In genomic region chr1:181092056-181092455, GRCh38 we compare ENCODE assay signal across 11 cellular contexts. TPM values are rescaled to one million over a fixed set of nuclear protein-coding genes. Genes with fewer than 3 reads are reported as not detected.
DNase-seq lines count a peak whose midpoint lies in the region; ATAC-seq and TF ChIP-seq lines count a peak whose summit lies in the region.
"Had no signal": no experiment of that assay in that cellular context is flagged by ENCODE, and none has a peak within 500 bp of the region (broad histone marks: within the 10 kb centered on the region; RNA-seq: fewer than 3 reads in every experiment).

No MANE protein-coding gene starts in this region.

- peaks cover 56% of the 10 kb centered on the region for H3K4me1 Mint-ChIP-seq in activated naive CD4-positive, alpha-beta T cell treated with anti-CD3 and anti-CD28 coated beads, Interleukin-2, amount 10 ng/mL, durations not matched to agents 7 days and 5 days
- peaks cover 61% of the 10 kb centered on the region for H3K4me1 Mint-ChIP-seq in activated B cell treated with CpG ODN at 0.5 μM for 24 hours

- H3K4me3 Mint-ChIP-seq in activated naive CD4-positive, alpha-beta T cell treated with anti-CD3 and anti-CD28 coated beads, Interleukin-2, amount 10 ng/mL, durations not matched to agents 7 days and 5 days = peak overlapping the region; percentile 54
- H3K4me3 Mint-ChIP-seq in activated B cell treated with CpG ODN at 0.5 μM for 24 hours = peak overlapping the region; percentile 94

- no peak for DNase-seq in activated naive CD4-positive, alpha-beta T cell treated with anti-CD3 and anti-CD28 coated beads, Interleukin-2, amount 10 ng/mL, durations not matched to agents 7 days and 5 days
- DNase-seq in activated naive CD4-positive, alpha-beta T cell treated with anti-CD3 and anti-CD28 coated beads, Interleukin-2, amount 50 U/mL, for 72 hours (ENCODE audit: low spot score in 2 of 2) = no peak
- DNase-seq in activated B cell treated with CpG ODN at 0.5 μM for 24 hours (no peak), fibroblast of mammary gland (ENCODE audit: low read depth) (no peak), thoracic aorta (ENCODE audit: low spot score) (no peak), NCI-H1436 (lab: John Stamatoyannopoulos, UW) (no peak), left lobe of liver (ENCODE audit: low spot score) (no peak)
- DNase-seq: DMS 273 treated with DMSO at 0.1 percent for 48 hours, NCI-H1436 treated with DMSO at 0.1 percent for 48 hours, retina had no signal

- POLR2A ChIA-PET in activated B cell treated with CpG ODN at 0.5 μM for 24 hours (lab: Charles Lee) = interaction anchor here (1.3 to 38.3 kb wide), 5 partner anchors 11 to 69 kb away, joined by 3 to 1783 read pairs (median 15); no protein-coding TSS in a partner anchor

- intact Hi-C loops in activated B cell treated with CpG ODN at 0.5 μM for 24 hours (cut with micrococcal nuclease) = no loop called here

- H3K9me3 Mint-ChIP-seq in activated naive CD4-positive, alpha-beta T cell treated with anti-CD3 and anti-CD28 coated beads, Interleukin-2, amount 10 ng/mL, durations not matched to agents 7 days and 5 days = no peaks in the 10 kb centered on the region
- no peaks in the 10 kb centered on the region for H3K9me3 Mint-ChIP-seq in activated naive CD4-positive, alpha-beta T cell treated with anti-CD3 and anti-CD28 coated beads, Interleukin-2, amount 50 U/mL, for 72 hours
- no peaks in the 10 kb centered on the region for H3K9me3 Mint-ChIP-seq in activated B cell treated with CpG ODN at 0.5 μM for 24 hours

- CTCF ChIA-PET in activated naive CD4-positive, alpha-beta T cell treated with anti-CD3 and anti-CD28 coated beads, Interleukin-2, amount 10 ng/mL, durations not matched to agents 7 days and 5 days (lab: Charles Lee) = interaction anchor here (0.7 to 4.4 kb wide), 9 partner anchors 11 to 57 kb away, joined by 3 to 15 read pairs (median 7); no protein-coding TSS in a partner anchor
- CTCF ChIA-PET in activated B cell treated with CpG ODN at 0.5 μM for 24 hours (lab: Charles Lee) = interaction anchor here (1.9 to 4.0 kb wide), 3 partner anchors 13 to 50 kb away, joined by 6 to 62 read pairs (median 31); no protein-coding TSS in a partner anchor

- H3K27ac ChIP-seq in thoracic aorta = no peak overlapping the region

- H3K4me1 ChIP-seq in thoracic aorta (ENCODE audit: control insufficient read depth in 1 of 2, low read depth in 2 of 2) = peaks cover 34 to 72% of the 10 kb centered on the region in 2 donors

- H3K9me3 ChIP-seq in thoracic aorta = no peaks in the 10 kb centered on the region

- H3K27ac Mint-ChIP-seq in activated naive CD4-positive, alpha-beta T cell treated with anti-CD3 and anti-CD28 coated beads, Interleukin-2, amount 10 ng/mL, durations not matched to agents 7 days and 5 days = peak overlapping the region; percentile 17
- peak overlapping the region in 1 of 2 donors; percentile 100 for H3K27ac Mint-ChIP-seq in activated naive CD4-positive, alpha-beta T cell treated with anti-CD3 and anti-CD28 coated beads, Interleukin-2, amount 50 U/mL, for 72 hours
- peak overlapping the region; percentile 56 for H3K27ac Mint-ChIP-seq in activated B cell treated with CpG ODN at 0.5 μM for 24 hours

- ATAC-seq in activated naive CD4-positive, alpha-beta T cell treated with anti-CD3 and anti-CD28 coated beads, Interleukin-2, amount 50 U/mL, for 72 hours = no peak
- no peak for ATAC-seq in activated B cell treated with CpG ODN at 0.5 μM for 24 hours (ENCODE audit: low read depth)
- ATAC-seq in thoracic aorta (ENCODE audit: insufficient number of reproducible peaks, low FRiP score, low read depth) = no peak
- ATAC-seq in GM19397 (IDR thresholded peaks at IDR 0.05; ENCODE audit: unreplicated experiment) = no peak
- ATAC-seq in left lobe of liver = no peak

- H3K27me3 ChIP-seq in thoracic aorta (replicated peaks; ENCODE audit: insufficient read depth) = no peaks in the 10 kb centered on the region

- H3K4me3 ChIP-seq in fibroblast of mammary gland (ENCODE audit: control insufficient read depth, low read depth, low read length) = peak overlapping the region; percentile 97
- H3K4me3 ChIP-seq in thoracic aorta = peak overlapping the region; percentile 88

- no peak for TF ChIP-seq CTCF in activated B cell treated with CpG ODN at 0.5 μM for 24 hours (IDR thresholded peaks at IDR 0.05)
- TF ChIP-seq CTCF in fibroblast of mammary gland (conservative IDR thresholded peaks at IDR 0.05; ENCODE audit: control insufficient read depth, insufficient read depth, low read depth, low read length) = no peak
- TF ChIP-seq CTCF in thoracic aorta (IDR thresholded peaks at IDR 0.05) = no peak

- H3K36me3 ChIP-seq in thoracic aorta = no peaks in the 10 kb centered on the region

- peaks cover 53% of the 10 kb centered on the region for H3K36me3 Mint-ChIP-seq in activated naive CD4-positive, alpha-beta T cell treated with anti-CD3 and anti-CD28 coated beads, Interleukin-2, amount 10 ng/mL, durations not matched to agents 7 days and 5 days
- H3K36me3 Mint-ChIP-seq in activated naive CD4-positive, alpha-beta T cell treated with anti-CD3 and anti-CD28 coated beads, Interleukin-2, amount 50 U/mL, for 72 hours = peaks cover 45 to 54% of the 10 kb centered on the region in 2 donors
- peaks cover 69% of the 10 kb centered on the region for H3K36me3 Mint-ChIP-seq in activated B cell treated with CpG ODN at 0.5 μM for 24 hours (ENCODE audit: low read depth)

- H3K27me3 Mint-ChIP-seq in activated naive CD4-positive, alpha-beta T cell treated with anti-CD3 and anti-CD28 coated beads, Interleukin-2, amount 10 ng/mL, durations not matched to agents 7 days and 5 days = peaks cover 6% of the 10 kb centered on the region
- no peaks in the 10 kb centered on the region for H3K27me3 Mint-ChIP-seq in activated B cell treated with CpG ODN at 0.5 μM for 24 hours

RNA-seq across cellular contexts. Expression of gene IER5, which starts 3.6 kb away (rescaled TPM):
- 10 to 100 TPM; 20.3 to 68.4 TPM for total RNA-seq in activated naive CD4-positive, alpha-beta T cell treated with anti-CD3 and anti-CD28 coated beads, Interleukin-2, amount 50 U/mL, for 72 hours
- 155 and 156 TPM in 2 replicates for total RNA-seq in activated B cell treated with CpG ODN at 0.5 μM for 24 hours
- 10 to 100 TPM; 20.2 to 55.8 TPM for total RNA-seq in thoracic aorta
- total RNA-seq in left lobe of liver = 3.0 TPM

RNA-seq across cellular contexts. Expression of gene MR1, which starts 58.3 kb away (rescaled TPM):
- total RNA-seq in activated naive CD4-positive, alpha-beta T cell treated with anti-CD3 and anti-CD28 coated beads, Interleukin-2, amount 50 U/mL, for 72 hours = 10 to 100 TPM; 13.5 to 27.4 TPM
- total RNA-seq in activated B cell treated with CpG ODN at 0.5 μM for 24 hours (24.3 and 24.8 TPM in 2 replicates), thoracic aorta (10 to 100 TPM; 19.6 to 30.0 TPM), left lobe of liver (6.7 TPM)
